In genomic region chr12:1662761-1663439, GRCh38 we compare ENCODE assay signal across 8 cellular contexts. TPM values are rescaled to one million over a fixed set of nuclear protein-coding genes. Genes with fewer than 3 reads are reported as not detected.
A peak's percentile ranks its signal among the peaks of the same experiment; 100 is the strongest.
DNase-seq lines count a peak whose midpoint lies in the region; ATAC-seq and TF ChIP-seq lines count a peak whose summit lies in the region.

No MANE protein-coding gene starts in this region.

- peak overlapping the region; percentile 16 for H3K9ac ChIP-seq in endodermal cell (ENCODE audit: extremely low read depth, low read length, poor library complexity, severe bottlenecking)

- H3K4me3 Mint-ChIP-seq in GM23338, result peak overlapping the region; percentile 59
- peak overlapping the region; percentile 70 for H3K4me3 Mint-ChIP-seq in endodermal cell
- peak overlapping the region; percentile 67 for H3K4me3 Mint-ChIP-seq in natural killer cell treated with Interleukin-12 subunit alpha and Interleukin-12 subunit beta and Interleukin-15 and Interleukin-18, amount 100 ng/mL, for 72 hours

- peaks cover 10% of the 10 kb centered on the region for H3F3A ChIP-seq in GM23338 (replicated peaks; ENCODE audit: low read depth)

- H2AFZ ChIP-seq in GM23338, result peak overlapping the region; percentile 94

- H3K4me1 Mint-ChIP-seq in GM23338, result peaks cover 14% of the 10 kb centered on the region
- H3K4me1 Mint-ChIP-seq in endodermal cell, result peaks cover 2% of the 10 kb centered on the region
- peaks cover 27% of the 10 kb centered on the region in 2 donors for H3K4me1 Mint-ChIP-seq in natural killer cell treated with Interleukin-12 subunit alpha and Interleukin-12 subunit beta and Interleukin-15 and Interleukin-18, amount 100 ng/mL, for 72 hours (ENCODE audit: low read depth in 2 of 2)

- no peaks in the 10 kb centered on the region; the same call in 1 of the 2 replicates for H4K20me1 ChIP-seq in GM23338 (replicated peaks; ENCODE audit: insufficient read depth)

- H3K9me2 ChIP-seq in GM23338 (ENCODE audit: insufficient read depth), result no peaks in the 10 kb centered on the region

- ATAC-seq in GM23338 (peak; percentile 88), HG03025 (IDR thresholded peaks at IDR 0.05; ENCODE audit: low FRiP score, unreplicated experiment) (no peak)
- no peak for ATAC-seq in natural killer cell treated with Interleukin-12 subunit alpha and Interleukin-12 subunit beta and Interleukin-15 and Interleukin-18, amount 100 ng/mL, for 72 hours

- H3K4me1 ChIP-seq in GM23338 (ENCODE audit: insufficient read depth), result peaks cover 7% of the 10 kb centered on the region; the same call in 1 of the 2 replicates
- no peaks in the 10 kb centered on the region for H3K4me1 ChIP-seq in endodermal cell (ENCODE audit: control insufficient read depth, insufficient read depth, low read length)

- H3K9me3 ChIP-seq in endodermal cell (ENCODE audit: control insufficient read depth, low read length), result no peaks in the 10 kb centered on the region

- H3K36me3 ChIP-seq in GM23338 (ENCODE audit: insufficient read depth) (no peaks in the 10 kb centered on the region), endodermal cell (ENCODE audit: control insufficient read depth, insufficient read depth, low read length) (no peaks in the 10 kb centered on the region)

- 4 to 6% methylated on average over 20 to 46 of the region's 46 CpGs for WGBS in endodermal cell (ENCODE audit: insufficient coverage in 1 of 2, insufficient read length in 1 of 2), 2 experiments

- H3K27me3 Mint-ChIP-seq in GM23338 (ENCODE audit: insufficient read depth, low read depth, poor library complexity), result peaks cover 37% of the 10 kb centered on the region
- peaks cover 57% of the 10 kb centered on the region for H3K27me3 Mint-ChIP-seq in endodermal cell (ENCODE audit: insufficient read depth)
- H3K27me3 Mint-ChIP-seq in natural killer cell treated with Interleukin-12 subunit alpha and Interleukin-12 subunit beta and Interleukin-15 and Interleukin-18, amount 100 ng/mL, for 72 hours, result no peaks in the 10 kb centered on the region

- H3K27ac ChIP-seq in GM23338 (ENCODE audit: low read depth) (peak overlapping the region; percentile 74; the same call in 1 of the 2 replicates), endodermal cell (ENCODE audit: low read depth, low read length) (no peak overlapping the region)

- peaks cover 41% of the 10 kb centered on the region for H3K27me3 ChIP-seq in GM23338 (ENCODE audit: insufficient read depth)
- peaks cover 7% of the 10 kb centered on the region for H3K27me3 ChIP-seq in endodermal cell (ENCODE audit: control insufficient read depth, insufficient read depth, low read length, poor library complexity, severe bottlenecking)

- peak overlapping the region; percentile 69 for H3K4me2 ChIP-seq in GM23338

- H3K9me3 Mint-ChIP-seq in GM23338 (peaks cover 8% of the 10 kb centered on the region; the same call in 2 of the 3 replicates), endodermal cell (peaks cover 3% of the 10 kb centered on the region)
- H3K9me3 Mint-ChIP-seq in natural killer cell treated with Interleukin-12 subunit alpha and Interleukin-12 subunit beta and Interleukin-15 and Interleukin-18, amount 100 ng/mL, for 72 hours, result peaks cover 2% of the 10 kb centered on the region

- H3K36me3 Mint-ChIP-seq in GM23338 (ENCODE audit: low read depth) (no peaks in the 10 kb centered on the region), endodermal cell (ENCODE audit: low read depth) (no peaks in the 10 kb centered on the region)
- no peaks in the 10 kb centered on the region for H3K36me3 Mint-ChIP-seq in natural killer cell treated with Interleukin-12 subunit alpha and Interleukin-12 subunit beta and Interleukin-15 and Interleukin-18, amount 100 ng/mL, for 72 hours

- H3K27ac Mint-ChIP-seq in GM23338 (no peak overlapping the region), endodermal cell (peak overlapping the region; percentile 13)
- peak overlapping the region; percentile 20 to 57 for H3K27ac Mint-ChIP-seq in natural killer cell treated with Interleukin-12 subunit alpha and Interleukin-12 subunit beta and Interleukin-15 and Interleukin-18, amount 100 ng/mL, for 72 hours

- TF ChIP-seq CTCF in GM23338 (conservative IDR thresholded peaks at IDR 0.05; ENCODE audit: low read depth in 2 of 2) (peak; percentile 65 to 87), endodermal cell (conservative IDR thresholded peaks at IDR 0.05) (peak; percentile 100)

- peak overlapping the region; percentile 59 for H3K4me3 ChIP-seq in GM23338
- peak overlapping the region; percentile 69 for H3K4me3 ChIP-seq in endodermal cell (ENCODE audit: low read length)

- peak; percentile 96 for DNase-seq in GM23338 (ENCODE audit: low spot score)
- peak; percentile 42 for DNase-seq in activated CD4-positive, alpha-beta T cell treated with anti-CD3 and anti-CD28 coated beads for 48 hours
- peak; percentile 99 for DNase-seq in endodermal cell
- no peak for DNase-seq in natural killer cell treated with Interleukin-12 subunit alpha and Interleukin-12 subunit beta and Interleukin-15 and Interleukin-18, amount 100 ng/mL, for 72 hours (ENCODE audit: low spot score)
- no peak for DNase-seq in occipital lobe (lab: John Stamatoyannopoulos, UW)
- DNase-seq in HCEC 1CT, result no peak
- no peak for DNase-seq in effector CD8-positive, alpha-beta T cell (lab: John Stamatoyannopoulos, UW)

- H3K79me2 ChIP-seq in GM23338 (replicated peaks; ENCODE audit: insufficient read depth), result no peaks in the 10 kb centered on the region

TF ChIP-seq in GM23338, 12 proteins besides CTCF, POLR2A, EP300 and RAD21:
- 0 out of 2 replicates have a peak, but pooled peaks have one; percentile 22 for TF ChIP-seq CREB1 (CRISPR knock-in tag; IDR thresholded peaks at IDR 0.05; ENCODE audit: low read depth)
- TF ChIP-seq ZNF331 (CRISPR knock-in tag; IDR thresholded peaks at IDR 0.05; ENCODE audit: low read depth), result no peak

RNA-seq across cellular contexts. Expression of gene ADIPOR2, which starts 28.0 kb away (rescaled TPM):
- 36.2 and 36.3 TPM in 2 replicates for total RNA-seq in GM23338 (2014; rRNA removed; shearing (Covaris generic))
- polyA plus RNA-seq in GM23338 (2016; fragmentation: Nextera tagmentation; extraction: Ambion mirVana), result 11.4 and 11.7 TPM in 2 replicates
- total RNA-seq in endodermal cell (100 to 1,000 TPM in 1 of 2 donors, 10 to 100 TPM in 1; 53.7 to 124 TPM), occipital lobe (35.7 TPM)
- 37.8 TPM for polyA plus RNA-seq in endodermal cell (2013, experiment 1 of 2)
- polyA plus RNA-seq in endodermal cell (2013, experiment 2 of 2), result 37.2 TPM
- 10 to 100 TPM; 72.5 to 74.5 TPM for total RNA-seq in natural killer cell treated with Interleukin-12 subunit alpha and Interleukin-12 subunit beta and Interleukin-15 and Interleukin-18, amount 100 ng/mL, for 72 hours

RNA-seq across cellular contexts. Expression of gene WNT5B, which starts 33.9 kb away (rescaled TPM):
- total RNA-seq in GM23338 (2014; rRNA removed; shearing (Covaris generic)), result 1.0 and 2.7 TPM in 2 replicates
- 0.87 and 1.4 TPM in 2 replicates for polyA plus RNA-seq in GM23338 (2016; fragmentation: Nextera tagmentation; extraction: Ambion mirVana)
- total RNA-seq in endodermal cell (1 to 10 TPM in 1 of 2 donors, under 1 TPM in 1; 0.71 to 6.1 TPM), occipital lobe (30.7 TPM)
- polyA plus RNA-seq in endodermal cell (2013, experiment 1 of 2), result 9.0 TPM
- 8.2 TPM for polyA plus RNA-seq in endodermal cell (2013, experiment 2 of 2)
- under 1 TPM in 1 of 2 donors, not detected in 1; 0.47 TPM for total RNA-seq in natural killer cell treated with Interleukin-12 subunit alpha and Interleukin-12 subunit beta and Interleukin-15 and Interleukin-18, amount 100 ng/mL, for 72 hours

Comparison
In these comparisons a context has a peak if more than half of its experiments do, and no peak if none do; other contexts are left out.
1. DNase-seq: peak in GM23338 (single experiment), activated CD4-positive, alpha-beta T cell treated with anti-CD3 and anti-CD28 coated beads for 48 hours (single experiment) and endodermal cell (single experiment); none in natural killer cell treated with Interleukin-12 subunit alpha and Interleukin-12 subunit beta and Interleukin-15 and Interleukin-18, amount 100 ng/mL, for 72 hours (single experiment), occipital lobe (single experiment), HCEC 1CT (single experiment) and effector CD8-positive, alpha-beta T cell (single experiment).
2. Peak in every context shown above with its lines, with median percentiles within 50 percentile points of each other: H3K4me3 Mint-ChIP-seq.